ENCODE assay signal across 25 cellular contexts in genomic region chr2:68650645-68651044, GRCh38. TPM values are rescaled to one million over a fixed set of nuclear protein-coding genes. Genes with fewer than 3 reads are reported as not detected.
"Had no signal": no experiment of that assay in that cellular context is flagged by ENCODE, and none has a peak within 500 bp of the region (broad histone marks: within the 10 kb centered on the region; RNA-seq: fewer than 3 reads in every experiment).

No MANE protein-coding gene starts in this region.

- DNase-seq: activated CD4-positive, CD25-positive, alpha-beta regulatory T cell; activated CD4-positive, CD25-positive, alpha-beta regulatory T cell treated with anti-CD3 and anti-CD28 coated beads, Interleukin-2, amount 50 U/mL, for 72 hours; activated CD8-positive, alpha-beta memory T cell treated with anti-CD3 and anti-CD28 coated beads for 24 hours; activated effector memory CD4-positive, alpha-beta T cell treated with anti-CD3 and anti-CD28 coated beads, Interleukin-2, amount 50 U/mL, for 16 hours; activated T-cell treated with anti-CD3 and anti-CD28 coated beads, Interleukin-2, amount 50 U/mL, for 1 hour; activated T-cell treated with anti-CD3 and anti-CD28 coated beads, Interleukin-2, amount 50 U/mL, for 48 hours; central memory CD4-positive, alpha-beta T cell; cerebellar nuclear complex; colonic mucosa; effector CD8-positive, alpha-beta T cell; foreskin fibroblast; head of caudate nucleus; T-helper 2 cell had no signal

- H3K27ac Mint-ChIP-seq: activated CD4-positive, alpha-beta memory T cell treated with anti-CD3 and anti-CD28 coated beads for 36 hours; activated CD4-positive, alpha-beta T cell treated with anti-CD3 and anti-CD28 coated beads for 36 hours; activated CD4-positive, alpha-beta T cell treated with anti-CD3 and anti-CD28 coated beads, Interleukin-2, amount 10 ng/mL, durations not matched to agents 24 days and 14 days; activated naive CD4-positive, alpha-beta T cell treated with anti-CD3 and anti-CD28 coated beads for 36 hours; activated T-helper 1 cell treated with anti-CD3 and anti-CD28 coated beads, Interleukin-12 subunit alpha, Interleukin-12 subunit beta, Interleukin-2, Interleukin-4 antibody, amounts not matched to agents 30 ng/mL and 10 ng/mL and 1 ng/mL, durations not matched to agents 14 hours and 24 hours and 36 hours; activated T-helper 2 cell treated with anti-CD3 and anti-CD28 coated beads, Interferon-gamma antibody, Interleukin-2, Interleukin-4, amounts not matched to agents 10 μg/mL and 5 μg/mL and 100 μg/mL, durations not matched to agents 14 hours and 24 hours and 36 hours; brain had no signal

- H3K9me3 Mint-ChIP-seq: activated CD4-positive, alpha-beta memory T cell treated with anti-CD3 and anti-CD28 coated beads for 36 hours; activated CD4-positive, alpha-beta T cell treated with anti-CD3 and anti-CD28 coated beads, Interleukin-2, amount 10 ng/mL, durations not matched to agents 24 days and 14 days; activated naive CD4-positive, alpha-beta T cell treated with anti-CD3 and anti-CD28 coated beads for 36 hours; activated naive CD4-positive, alpha-beta T cell treated with anti-CD3 and anti-CD28 coated beads, Interleukin-2, amount 50 U/mL, for 24 hours; activated T-helper 1 cell treated with anti-CD3 and anti-CD28 coated beads, Interleukin-12 subunit alpha, Interleukin-12 subunit beta, Interleukin-2, Interleukin-4 antibody, amounts not matched to agents 30 ng/mL and 10 ng/mL and 1 ng/mL, durations not matched to agents 14 hours and 24 hours and 36 hours; activated T-helper 2 cell treated with anti-CD3 and anti-CD28 coated beads, Interferon-gamma antibody, Interleukin-2, Interleukin-4, amounts not matched to agents 10 μg/mL and 5 μg/mL and 100 μg/mL, durations not matched to agents 14 hours and 24 hours and 36 hours; brain had no signal

- H3K4me3 Mint-ChIP-seq: activated CD4-positive, alpha-beta memory T cell treated with anti-CD3 and anti-CD28 coated beads for 36 hours; activated CD4-positive, alpha-beta T cell treated with anti-CD3 and anti-CD28 coated beads for 36 hours; activated CD4-positive, alpha-beta T cell treated with anti-CD3 and anti-CD28 coated beads, Interleukin-2, amount 10 ng/mL, durations not matched to agents 24 days and 14 days; activated naive CD4-positive, alpha-beta T cell treated with anti-CD3 and anti-CD28 coated beads for 36 hours; activated naive CD4-positive, alpha-beta T cell treated with anti-CD3 and anti-CD28 coated beads, Interleukin-2, amount 50 U/mL, for 24 hours; activated T-helper 1 cell treated with anti-CD3 and anti-CD28 coated beads, Interleukin-12 subunit alpha, Interleukin-12 subunit beta, Interleukin-2, Interleukin-4 antibody, amounts not matched to agents 30 ng/mL and 10 ng/mL and 1 ng/mL, durations not matched to agents 14 hours and 24 hours and 36 hours; brain had no signal

- H3K36me3 Mint-ChIP-seq: activated CD4-positive, alpha-beta memory T cell treated with anti-CD3 and anti-CD28 coated beads for 36 hours; brain had no signal

- ATAC-seq: esophagus mucosa had no signal

RNA-seq across cellular contexts. Expression of gene PROKR1, which starts 7.3 kb away (rescaled TPM):
- total RNA-seq: activated CD4-positive, alpha-beta memory T cell treated with anti-CD3 and anti-CD28 coated beads for 36 hours; activated CD4-positive, alpha-beta T cell treated with anti-CD3 and anti-CD28 coated beads for 36 hours; activated CD4-positive, alpha-beta T cell treated with anti-CD3 and anti-CD28 coated beads, Interleukin-2, amount 10 ng/mL, durations not matched to agents 24 days and 14 days; activated naive CD4-positive, alpha-beta T cell treated with anti-CD3 and anti-CD28 coated beads for 36 hours; activated T-helper 1 cell treated with anti-CD3 and anti-CD28 coated beads, Interleukin-12 subunit alpha, Interleukin-12 subunit beta, Interleukin-2, Interleukin-4 antibody, amounts not matched to agents 30 ng/mL and 10 ng/mL and 1 ng/mL, durations not matched to agents 14 hours and 24 hours and 36 hours; activated T-helper 2 cell treated with anti-CD3 and anti-CD28 coated beads, Interferon-gamma antibody, Interleukin-2, Interleukin-4, amounts not matched to agents 10 μg/mL and 5 μg/mL and 100 μg/mL, durations not matched to agents 14 hours and 24 hours and 36 hours; ascending aorta; epithelial cell of proximal tubule; esophagus mucosa; T-helper 1 cell treated with Interleukin-12 subunit alpha and Interleukin-12 subunit beta and Interleukin-4 antibody, amounts not matched to agents 30 ng/mL and 1 ng/mL, for 36 hours had no signal
